Comparison of ENCODE assay signal across 8 cellular contexts in genomic region chr14:96852823-96853422, GRCh38. TPM values are rescaled to one million over a fixed set of nuclear protein-coding genes. Genes with fewer than 3 reads are reported as not detected.
DNase-seq lines count a peak whose midpoint lies in the region; ATAC-seq, FAIRE-seq and TF ChIP-seq lines count a peak whose summit lies in the region.

No MANE protein-coding gene starts in this region.

- H2AFZ ChIP-seq in endothelial cell of umbilical vein (ENCODE audit: low read depth, low read length): no peak overlapping the region

- CTCF ChIA-PET in endothelial cell of umbilical vein (lab: Charles Lee): interaction anchor here (0.6 to 3.2 kb wide), 45 partner anchors 8 to 1291 kb away, joined by 3 to 85 read pairs (median 5); partner anchors contain the start of gene VRK1

- TF ChIP-seq CTCF in AG10803 (conservative IDR thresholded peaks at IDR 0.05; ENCODE audit: low read length) (peak; percentile 88), GM12865 (IDR thresholded peaks at IDR 0.05; ENCODE audit: insufficient read depth, low read depth, low read length, missing control alignments) (peak; percentile 64), Peyer's patch (IDR thresholded peaks at IDR 0.05) (peak in 5 of 6 experiments; percentile 59 to 69 (median 66)), endothelial cell of umbilical vein (IDR thresholded peaks at IDR 0.05; ENCODE audit: extremely low read depth in 1 of 2, insufficient read depth in 1 of 2, low read depth in 1 of 2, low read length in 2 of 2) (peak; percentile 31 to 49), pancreas (IDR thresholded peaks at IDR 0.05) (peak; percentile 27 to 60 (median 38))

- H3K4me1 ChIP-seq in Peyer's patch (no peaks in the 10 kb centered on the region), endothelial cell of umbilical vein (ENCODE audit: control insufficient read depth, extremely low read depth, insufficient read depth, low read length) (peaks cover 5% of the 10 kb centered on the region), pancreas (no peaks in the 10 kb centered on the region)

- no peak overlapping the region for H3K4me3 ChIP-seq in AG10803 (ENCODE audit: low read length)
- no peak overlapping the region for H3K4me3 ChIP-seq in GM12865 (ENCODE audit: low read depth, low read length)
- no peak overlapping the region for H3K4me3 ChIP-seq in Peyer's patch
- no peak overlapping the region for H3K4me3 ChIP-seq in endothelial cell of umbilical vein (replicated peaks in 1 of 3; ENCODE audit: insufficient read depth in 1 of 3, low read depth in 1 of 3, low read length in 3 of 3)
- H3K4me3 ChIP-seq in pancreas: no peak overlapping the region

- no peaks in the 10 kb centered on the region for H3K79me2 ChIP-seq in endothelial cell of umbilical vein (ENCODE audit: control insufficient read depth, insufficient read depth, low read length)

- 28 to 31% methylated on average over 4 of the region's 4 CpGs for WGBS in pancreas, 2 donors

- POLR2A ChIA-PET in endothelial cell of umbilical vein (lab: Charles Lee): no interaction called here

- H3K36me3 ChIP-seq in Peyer's patch: no peaks in the 10 kb centered on the region
- no peaks in the 10 kb centered on the region for H3K36me3 ChIP-seq in endothelial cell of umbilical vein (ENCODE audit: control insufficient read depth in 2 of 2, extremely low read depth in 1 of 2, insufficient read depth in 2 of 2, low read length in 2 of 2)
- no peaks in the 10 kb centered on the region for H3K36me3 ChIP-seq in pancreas

- no peak overlapping the region for H3K9ac ChIP-seq in endothelial cell of umbilical vein (replicated peaks; ENCODE audit: extremely low read depth, insufficient read depth, low read length)

- DNase-seq in AG10803 (ENCODE audit: low read depth) (peak; percentile 68), GM12865 (ENCODE audit: low read depth) (peak; percentile 48), Peyer's patch (peak in 1 of 3 donors; percentile 48), endothelial cell of umbilical vein (ENCODE audit: low read depth, low spot score) (peak; percentile 49), pancreas (no peak), UCSD-AML1 (lab: John Stamatoyannopoulos, UW; ENCODE audit: unreplicated experiment) (no peak), GDM1 (lab: John Stamatoyannopoulos, UW) (no peak)

- no peak overlapping the region for H3K4me2 ChIP-seq in endothelial cell of umbilical vein (ENCODE audit: insufficient read depth, low read length)

- H3K27ac ChIP-seq in Peyer's patch (no peak overlapping the region), endothelial cell of umbilical vein (ENCODE audit: insufficient read depth, low read depth, low read length) (no peak overlapping the region), pancreas (no peak overlapping the region)

- H4K20me1 ChIP-seq in endothelial cell of umbilical vein (replicated peaks; ENCODE audit: control insufficient read depth, extremely low read depth, insufficient read depth, low read length): no peaks in the 10 kb centered on the region

- intact Hi-C loops in endothelial cell of umbilical vein (cut with micrococcal nuclease): loop anchor here (1.0 to 2.0 kb wide), 2 partner anchors 56 to 269 kb away; partner anchors contain the start of gene VRK1
- intact Hi-C loops in pancreas (cut with DNase I): no loop called here

- no peak for TF ChIP-seq POLR2A in Peyer's patch (IDR thresholded peaks at IDR 0.05)
- TF ChIP-seq POLR2A in endothelial cell of umbilical vein (IDR thresholded peaks at IDR 0.05; ENCODE audit: low read depth, low read length): no peak

- H3K9me1 ChIP-seq in endothelial cell of umbilical vein (replicated peaks; ENCODE audit: control insufficient read depth, extremely low read depth, insufficient read depth, low read length): no peaks in the 10 kb centered on the region

- no TSS peak for BruUV-seq in endothelial cell of umbilical vein (replicated peaks; lab: Mats Ljungman, UMichigan)

- H3K27me3 ChIP-seq in Peyer's patch (no peaks in the 10 kb centered on the region), endothelial cell of umbilical vein (ENCODE audit: control insufficient read depth in 2 of 2, insufficient read depth in 2 of 2, low read length in 2 of 2) (no peaks in the 10 kb centered on the region), pancreas (no peaks in the 10 kb centered on the region)

- dilution Hi-C loops in endothelial cell of umbilical vein (cut with MboI; ENCODE audit: extremely low pct_ligation_motif_present, low sequenced_read_pairs): no loop called here

- no peak for FAIRE-seq in endothelial cell of umbilical vein (lab: Jason Lieb, UNC)
- peak; percentile 29 for FAIRE-seq in pancreas (lab: Jason Lieb, UNC)

- peak; percentile 64 for ATAC-seq in HG03432 (IDR thresholded peaks at IDR 0.05; ENCODE audit: unreplicated experiment)
- peak in 3 of 4 donors; percentile 62 to 77 (median 71) for ATAC-seq in pancreas

- H3K9me3 ChIP-seq in Peyer's patch (no peaks in the 10 kb centered on the region), endothelial cell of umbilical vein (replicated peaks; ENCODE audit: control insufficient read depth, insufficient read depth, low read length) (no peaks in the 10 kb centered on the region), pancreas (no peaks in the 10 kb centered on the region)

TF ChIP-seq in endothelial cell of umbilical vein, 7 proteins besides CTCF, POLR2A, EP300 and RAD21:
- TF ChIP-seq MAX (IDR thresholded peaks at IDR 0.05; ENCODE audit: insufficient read depth, insufficient read length) (no peak), FOS (IDR thresholded peaks at IDR 0.05; ENCODE audit: borderline replicate concordance, insufficient read depth, low read length) (no peak), JUN (IDR thresholded peaks at IDR 0.05; ENCODE audit: borderline replicate concordance, insufficient read depth, insufficient read length, low read depth) (no peak), POLR2AphosphoS5 (IDR thresholded peaks at IDR 0.05; ENCODE audit: insufficient read depth, low read depth, low read length) (no peak), GATA2 (IDR thresholded peaks at IDR 0.05; ENCODE audit: insufficient read depth, insufficient read length, low read depth, low read length) (no peak), EZH2 (IDR thresholded peaks at IDR 0.05; ENCODE audit: borderline replicate concordance, low read depth, low read length, severe bottlenecking) (no peak), MYC (IDR thresholded peaks at IDR 0.05; ENCODE audit: low read depth, low read length) (no peak)

RNA-seq across cellular contexts. Expression of gene VRK1, which starts 55.7 kb away (rescaled TPM):
- total RNA-seq in Peyer's patch (10 to 100 TPM in 1 of 4 donors, 1 to 10 TPM in 3; 6.6 to 54.5 (median 8.3) TPM), endothelial cell of umbilical vein (31.7 and 35.1 TPM in 2 replicates), pancreas (1 to 10 TPM; 2.4 to 7.0 (median 3.6) TPM)
- polyA plus RNA-seq in endothelial cell of umbilical vein (4.4 and 7.1 TPM in 2 replicates), pancreas (1 to 10 TPM; 3.0 to 5.3 TPM)
- polyA plus RNA-seq in endothelial cell of umbilical vein (2011; cell fraction: cytosol; rRNA removed): 10.8 and 15.8 TPM in 2 replicates
- 9.7 and 22.2 TPM in 2 replicates for polyA plus RNA-seq in endothelial cell of umbilical vein (2011; cell fraction: nucleus; rRNA removed)
- 19.3 and 32.5 TPM in 2 replicates for polyA plus RNA-seq in endothelial cell of umbilical vein (2012)
- 6.0 and 6.4 TPM in 2 replicates for polyA minus RNA-seq in endothelial cell of umbilical vein
- 49.2 TPM for polyA minus RNA-seq in endothelial cell of umbilical vein (2011; cell fraction: cytosol; rRNA and poly(A)+ RNA removed)
- polyA minus RNA-seq in endothelial cell of umbilical vein (2011; cell fraction: nucleus; rRNA and poly(A)+ RNA removed): 11.7 and 17.1 TPM in 2 replicates

Comparison
In these comparisons a context has a peak if more than half of its experiments do, and no peak if none do; other contexts are left out.
1. DNase-seq: peak in AG10803 (single experiment), GM12865 (single experiment) and endothelial cell of umbilical vein (single experiment); none in pancreas (0 of 6), UCSD-AML1 (single experiment) and GDM1 (single experiment).
2. CTCF ChIP-seq: peak in every context shown above with its lines; median percentile 88 in AG10803; 66 in Peyer's patch; 64 in GM12865; 40 in endothelial cell of umbilical vein; 38 in pancreas.